ENCODE assay signal across 19 cellular contexts in genomic region chr20:63335711-63336110, GRCh38. TPM values are rescaled to one million over a fixed set of nuclear protein-coding genes. Genes with fewer than 3 reads are reported as not detected.
DNase-seq lines count a peak whose midpoint lies in the region; ATAC-seq, FAIRE-seq and TF ChIP-seq lines count a peak whose summit lies in the region.
"Had no signal": no experiment of that assay in that cellular context is flagged by ENCODE, and none has a peak within 500 bp of the region (broad histone marks: within the 10 kb centered on the region; RNA-seq: fewer than 3 reads in every experiment).

No MANE protein-coding gene starts in this region.

- H3K27ac ChIP-seq in K562 (ENCODE audit: extremely low read depth, low read depth, low read length) (no peak overlapping the region), right lobe of liver (no peak overlapping the region), parathyroid adenoma (peak overlapping the region; percentile 97)
- H3K27ac ChIP-seq: 22Rv1; BLaER1 treated with 17β-estradiol and CSF1 and Interleukin-3, amounts not matched to agents 10 nM and 100 nM; GM23248 had no signal

- TF ChIP-seq RAD21 in K562 (CRISPR knock-in tag; conservative IDR thresholded peaks at IDR 0.05 in 1 of 2, IDR thresholded peaks at IDR 0.05 in 1 of 2): no peak

- H3K36me3 ChIP-seq in K562 (ENCODE audit: control insufficient read depth, insufficient read depth, low read length) (no peaks in the 10 kb centered on the region), right lobe of liver (no peaks in the 10 kb centered on the region), parathyroid adenoma (ENCODE audit: control insufficient read depth, insufficient read depth, low read length) (no peaks in the 10 kb centered on the region)
- H3K36me3 ChIP-seq: BLaER1 treated with 17β-estradiol and CSF1 and Interleukin-3, amounts not matched to agents 10 nM and 100 nM had no signal

- peaks cover 0 to 8% of the 10 kb centered on the region in 2 experiments; a peak in 1 of 5 replicates for H3K4me1 ChIP-seq in K562 (replicated peaks in 1 of 2; ENCODE audit: control insufficient read depth in 2 of 2, insufficient read depth in 2 of 2, low read length in 2 of 2)
- H3K4me1 ChIP-seq in right lobe of liver: no peaks in the 10 kb centered on the region
- H3K4me1 ChIP-seq in parathyroid adenoma: peaks cover 76% of the 10 kb centered on the region

- H2AFZ ChIP-seq in K562 (ENCODE audit: low read depth, low read length) (peak overlapping the region; percentile 79), parathyroid adenoma (peak overlapping the region; percentile 9)
- H2AFZ ChIP-seq: GM23248 had no signal

- in situ Hi-C loops in K562 (cut with MboI): no loop called here

- H3K4me2 ChIP-seq in K562 (ENCODE audit: insufficient read depth, low read length): no peak overlapping the region
- peak overlapping the region; percentile 55 for H3K4me2 ChIP-seq in parathyroid adenoma (ENCODE audit: low read length)

- TF ChIP-seq CTCF in K562 (IDR thresholded peaks at IDR 0.05 in 2 of 3, conservative IDR thresholded peaks at IDR 0.05 in 1 of 3; ENCODE audit: insufficient read depth in 2 of 3, low read depth in 1 of 3, low read length in 3 of 3) (no peak), right lobe of liver (IDR thresholded peaks at IDR 0.05) (no peak), parathyroid adenoma (IDR thresholded peaks at IDR 0.05) (no peak)

- FAIRE-seq in K562 (lab: Jason Lieb, UNC): no peak
- FAIRE-seq: GM19239, H54 had no signal

- TF ChIP-seq POLR2A in K562 (conservative IDR thresholded peaks at IDR 0.05): no peak
- TF ChIP-seq POLR2A in right lobe of liver (IDR thresholded peaks at IDR 0.05): no peak

- H3K9me3 ChIP-seq in K562 (replicated peaks; ENCODE audit: control insufficient read depth, insufficient read depth, low read depth, low read length): peaks cover 9% of the 10 kb centered on the region; the same call in 1 of the 2 replicates
- H3K9me3 ChIP-seq in right lobe of liver: no peaks in the 10 kb centered on the region
- H3K9me3 ChIP-seq in parathyroid adenoma (ENCODE audit: control insufficient read depth, low read length): no peaks in the 10 kb centered on the region

- no peak for TF ChIP-seq EP300 in K562 (IDR thresholded peaks at IDR 0.05; ENCODE audit: low read length)

- intact Hi-C loops in Right ventricle myocardium inferior (cut with DNase I): no loop called here
- intact Hi-C loops in cardiac septum (cut with DNase I): no loop called here
- intact Hi-C loops in K562 (cut with micrococcal nuclease): no loop called here
- intact Hi-C loops in right lobe of liver (cut with DNase I): no loop called here

- H3K9me1 ChIP-seq in K562 (ENCODE audit: control insufficient read depth, insufficient read depth, low read length): no peaks in the 10 kb centered on the region

- peak; percentile 11 for DNase-seq in Right ventricle myocardium inferior (ENCODE audit: missing footprints)
- DNase-seq in cardiac septum (ENCODE audit: low spot score): no peak
- DNase-seq in K562 (ENCODE audit: extremely low read depth in 1 of 4, low spot score in 3 of 4): no peak
- DNase-seq in right lobe of liver: peak in 1 of 3 donors; percentile 23
- DNase-seq in SKM-1 (lab: John Stamatoyannopoulos, UW; ENCODE audit: unreplicated experiment): no peak
- DNase-seq in activated naive CD4-positive, alpha-beta T cell treated with Interleukin-2 at 50 U/mL for 16 hours: no peak
- DNase-seq in stimulated activated CD4-positive, alpha-beta T cell treated with anti-CD3 and anti-CD28 coated beads, Interleukin-15, amount 100 ng/mL, for 24 hours: no peak
- DNase-seq: AML-193; CD4-positive, CD25-positive, alpha-beta regulatory T cell; DMS53; GF-D8; GM23248 had no signal

- no peak for ATAC-seq in Right ventricle myocardium inferior
- no peak for ATAC-seq in K562
- peak; percentile 14 to 65 (median 32) for ATAC-seq in right lobe of liver

- H3K27me3 ChIP-seq in K562 (ENCODE audit: control insufficient read depth in 2 of 2, insufficient read depth in 2 of 2, low read length in 2 of 2) (peaks cover 3 to 24% of the 10 kb centered on the region in 2 experiments; a peak in 4 of 5 replicates), right lobe of liver (no peaks in the 10 kb centered on the region), parathyroid adenoma (ENCODE audit: control insufficient read depth, insufficient read depth, low read length) (no peaks in the 10 kb centered on the region)
- H3K27me3 ChIP-seq: BLaER1 treated with 17β-estradiol and CSF1 and Interleukin-3, amounts not matched to agents 10 nM and 100 nM had no signal

- H3K79me2 ChIP-seq in K562 (ENCODE audit: control insufficient read depth, insufficient read depth, low read length) (no peaks in the 10 kb centered on the region), parathyroid adenoma (peaks cover 15% of the 10 kb centered on the region)

- CTCF ChIA-PET in K562 (lab: Yijun Ruan, JAX; ENCODE audit: low intra/inter-chr PET ratio): no interaction called here

- BruUV-seq in K562 (replicated peaks; lab: Mats Ljungman, UMichigan): no TSS peak

- H3K9ac ChIP-seq in K562 (ENCODE audit: insufficient read depth in 1 of 2, low read depth in 2 of 2, low read length in 2 of 2) (no peak overlapping the region), parathyroid adenoma (no peak overlapping the region)
- H3K9ac ChIP-seq: BLaER1 treated with 17β-estradiol and CSF1 and Interleukin-3, amounts not matched to agents 10 nM and 100 nM; GM23248 had no signal

- no peaks in the 10 kb centered on the region for H4K20me1 ChIP-seq in K562 (replicated peaks; ENCODE audit: control insufficient read depth, insufficient read depth, low read length)
- H4K20me1 ChIP-seq: BLaER1 treated with 17β-estradiol and CSF1 and Interleukin-3, amounts not matched to agents 10 nM and 100 nM had no signal

- no peak overlapping the region for H3K4me3 ChIP-seq in K562
- no peak overlapping the region for H3K4me3 ChIP-seq in right lobe of liver
- H3K4me3 ChIP-seq in parathyroid adenoma (ENCODE audit: low read depth, low read length): peak overlapping the region; percentile 52
- H3K4me3 ChIP-seq: BLaER1 treated with 17β-estradiol and CSF1 and Interleukin-3, amounts not matched to agents 10 nM and 100 nM; GM23248 had no signal

- 60% methylated on average over 2 of the region's 9 CpGs for WGBS in K562 (ENCODE audit: insufficient coverage, low coverage, missing lambda C conversion rate)
- 49% methylated on average over 4 of the region's 9 CpGs for WGBS in right lobe of liver (ENCODE audit: insufficient coverage, low coverage, low lambda C conversion rate, missing lambda C conversion rate)

- POLR2A ChIA-PET in K562 (lab: Yijun Ruan, JAX): no interaction called here

TF ChIP-seq in K562, 482 proteins besides CTCF, POLR2A, EP300 and RAD21 (continues in another document):
- TF ChIP-seq XRCC5 (IDR thresholded peaks at IDR 0.05; ENCODE audit: low read depth, low read length) (no peak), ARID1B (IDR thresholded peaks at IDR 0.05) (no peak), POLR2G (IDR thresholded peaks at IDR 0.05; ENCODE audit: low read depth, low read length) (no peak), ETS2 (tag; IDR thresholded peaks at IDR 0.05; ENCODE audit: borderline replicate concordance, poor library complexity, severe bottlenecking) (no peak), MYBL2 (IDR thresholded peaks at IDR 0.05; ENCODE audit: low read depth) (no peak), MYBL2 (CRISPR knock-in tag; IDR thresholded peaks at IDR 0.05; ENCODE audit: borderline replicate concordance) (no peak), ELF4 (CRISPR knock-in tag; IDR thresholded peaks at IDR 0.05) (no peak)

RNA-seq across cellular contexts. Expression of gene CHRNA4, which starts 25.4 kb away (rescaled TPM):
- total RNA-seq in Right ventricle myocardium inferior: 2.3 TPM
- 0.16 TPM for total RNA-seq in cardiac septum
- total RNA-seq in K562 (2011; cell fraction: chromatin; rRNA removed; ENCODE audit: low replicate concordance): not detected in 2 replicates
- not detected in 2 replicates for total RNA-seq in K562 (2011; cell fraction: nucleolus; rRNA removed)
- not detected in 2 replicates for total RNA-seq in K562 (2011; cell fraction: nucleoplasm; rRNA removed)
- total RNA-seq in K562 (2014; rRNA removed): not detected in 2 replicates
- total RNA-seq in K562 (2014; rRNA removed; fragmentation: Illumina TruSeq; extraction: Trizol): not detected in 2 replicates
- total RNA-seq in K562 (2015; rRNA removed; fragmentation: Illumina TruSeq; extraction: Trizol): not detected in 2 replicates
- total RNA-seq in K562 (2021): 0.02 TPM in 1 of 2 replicates, not detected in the other
- not detected in 2 replicates for polyA plus RNA-seq in K562 (2011; rRNA removed)
- polyA plus RNA-seq in K562 (2011; cell fraction: cytosol; rRNA removed): not detected in 2 replicates
- not detected in 2 replicates for polyA plus RNA-seq in K562 (2011; cell fraction: nucleus; rRNA removed)
- polyA plus RNA-seq in K562 (2012): not detected in 2 replicates
- not detected in 2 replicates for polyA plus RNA-seq in K562 (2014; fragmentation: Illumina TruSeq; extraction: Trizol)
- not detected for polyA plus RNA-seq in K562 (2014; fragmentation: Nextera tagmentation; extraction: Ambion mirVana)
- polyA plus RNA-seq in K562 (2014; rRNA removed): not detected in 2 replicates
- polyA minus RNA-seq in K562 (2011; rRNA and poly(A)+ RNA removed): not detected in 2 replicates
- polyA minus RNA-seq in K562 (2011; cell fraction: cytosol; rRNA and poly(A)+ RNA removed): not detected in 2 replicates
- not detected in 2 replicates for polyA minus RNA-seq in K562 (2011; cell fraction: nucleus; rRNA and poly(A)+ RNA removed)
- total RNA-seq in right lobe of liver: 100 to 1,000 TPM in 1 of 6 experiments, 10 to 100 TPM in 3, 1 to 10 TPM in 2; 4.6 to 165 (median 26.8) TPM
- total RNA-seq: CD4-positive, CD25-positive, alpha-beta regulatory T cell; GM23248; HT1080 had no signal
- polyA plus RNA-seq: CD4-positive, CD25-positive, alpha-beta regulatory T cell; GM23248 had no signal

RNA-seq across cellular contexts. Expression of gene COL20A1, which starts 42.7 kb away (rescaled TPM):
- not detected for total RNA-seq in Right ventricle myocardium inferior
- total RNA-seq in cardiac septum: 0.22 TPM
- 0.12 and 0.19 TPM in 2 replicates for total RNA-seq in K562 (2011; cell fraction: chromatin; rRNA removed; ENCODE audit: low replicate concordance)
- 0.26 and 0.33 TPM in 2 replicates for total RNA-seq in K562 (2011; cell fraction: nucleolus; rRNA removed)
- 0.15 TPM in 1 of 2 replicates, not detected in the other for total RNA-seq in K562 (2011; cell fraction: nucleoplasm; rRNA removed)
- total RNA-seq in K562 (2014; rRNA removed): not detected in 2 replicates
- not detected in 2 replicates for total RNA-seq in K562 (2014; rRNA removed; fragmentation: Illumina TruSeq; extraction: Trizol)
- total RNA-seq in K562 (2015; rRNA removed; fragmentation: Illumina TruSeq; extraction: Trizol): not detected in 2 replicates
- not detected in 2 replicates for total RNA-seq in K562 (2021)
- not detected in 2 replicates for polyA plus RNA-seq in K562 (2011; rRNA removed)
- polyA plus RNA-seq in K562 (2011; cell fraction: cytosol; rRNA removed): under 0.01 TPM in 1 of 2 replicates, not detected in the other
- polyA plus RNA-seq in K562 (2011; cell fraction: nucleus; rRNA removed): 0.06 and 0.26 TPM in 2 replicates
- polyA plus RNA-seq in K562 (2012): 0.06 TPM in 1 of 2 replicates, not detected in the other
- not detected in 2 replicates for polyA plus RNA-seq in K562 (2014; fragmentation: Illumina TruSeq; extraction: Trizol)
- not detected for polyA plus RNA-seq in K562 (2014; fragmentation: Nextera tagmentation; extraction: Ambion mirVana)
- polyA plus RNA-seq in K562 (2014; rRNA removed): not detected in 2 replicates
- polyA minus RNA-seq in K562 (2011; rRNA and poly(A)+ RNA removed): not detected in 2 replicates
- polyA minus RNA-seq in K562 (2011; cell fraction: cytosol; rRNA and poly(A)+ RNA removed): not detected in 2 replicates
- not detected in 2 replicates for polyA minus RNA-seq in K562 (2011; cell fraction: nucleus; rRNA and poly(A)+ RNA removed)
- not detected for total RNA-seq in right lobe of liver
- total RNA-seq: A673, GM23248, HT1080 had no signal
- polyA plus RNA-seq: CD4-positive, CD25-positive, alpha-beta regulatory T cell; GM23248 had no signal

Comparison
In these comparisons a context has a peak if more than half of its experiments do, and no peak if none do; other contexts are left out.
1. ATAC-seq: peak in right lobe of liver (4 of 4); none in Right ventricle myocardium inferior (single experiment) and K562 (single experiment).